ENCODE assay signal across 8 cellular contexts in genomic region chr7:128343554-128344430, GRCh38. TPM values are rescaled to one million over a fixed set of nuclear protein-coding genes. Genes with fewer than 3 reads are reported as not detected.
DNase-seq lines count a peak whose midpoint lies in the region; FAIRE-seq and TF ChIP-seq lines count a peak whose summit lies in the region.

Gene RBM28, minus strand, starts transcription at chr7:128343908. Its CDS starts 115 bp downstream, at chr7:128343793.

- H3K4me2 ChIP-seq in H9 (ENCODE audit: insufficient read depth, insufficient read length, low read length) (peak within 1 kb of the TSS; percentile 73), neural progenitor cell (peak within 1 kb of the TSS; percentile 89)

- DNase-seq in H9: peak; percentile 88
- DNase-seq in M059J (ENCODE audit: low read depth): peak; percentile 90
- peak; percentile 93 for DNase-seq in SIG-M5 treated with dmso at 0.1 percent for 504 hours (lab: John Stamatoyannopoulos, UW; ENCODE audit: unreplicated experiment)
- DNase-seq in activated gamma-delta T cell treated with Interleukin-2 at 50 U/mL for 16 hours: peak; percentile 80
- peak; percentile 84 to 95 for DNase-seq in foreskin fibroblast
- DNase-seq in neural progenitor cell (ENCODE audit: low spot score): peak; percentile 93

- H3K4me3 ChIP-seq in foreskin fibroblast (ENCODE audit: low read depth in 1 of 2, low read length in 2 of 2) (peak within 1 kb of the TSS; percentile 61 to 89), neural progenitor cell (peak within 1 kb of the TSS; percentile 75), stomach smooth muscle (ENCODE audit: low read length in 2 of 2) (peak within 1 kb of the TSS; percentile 93 to 94)

- TF ChIP-seq CTCF in H9 (conservative IDR thresholded peaks at IDR 0.05) (no peak), foreskin fibroblast (IDR thresholded peaks at IDR 0.05; ENCODE audit: low read depth, low read length) (no peak), neural progenitor cell (IDR thresholded peaks at IDR 0.05) (no peak)

- no peaks in the 10 kb centered on the region for H3K4me1 ChIP-seq in H9 (ENCODE audit: insufficient read depth, low read length)
- H3K4me1 ChIP-seq in neural progenitor cell: peaks cover 3% of the 10 kb centered on the region
- H3K4me1 ChIP-seq in stomach smooth muscle (ENCODE audit: control insufficient read depth, insufficient read depth, low read length): peaks cover 17% of the 10 kb centered on the region

- no peak within 1 kb of the TSS for H2AK5ac ChIP-seq in H9 (ENCODE audit: insufficient read length, low read length)

- H2BK120ac ChIP-seq in H9 (ENCODE audit: low read depth, low read length, poor library complexity, severe bottlenecking): no peak within 1 kb of the TSS

- no peak within 1 kb of the TSS for H3K23ac ChIP-seq in H9 (ENCODE audit: insufficient read length, low read depth, low read length)

- peak; percentile 71 for FAIRE-seq in G401.6 (lab: Jason Lieb, UNC)

- peak within 1 kb of the TSS; percentile 55 for H3K27ac ChIP-seq in H9 (ENCODE audit: insufficient read length, low read depth, low read length)
- H3K27ac ChIP-seq in neural progenitor cell: peak within 1 kb of the TSS; percentile 66
- peak within 1 kb of the TSS; percentile 74 for H3K27ac ChIP-seq in stomach smooth muscle (ENCODE audit: low read length)

- H3K27ac Mint-ChIP-seq in H9 (peak within 1 kb of the TSS; percentile 96 to 99 (median 98)), neural progenitor cell (peak within 1 kb of the TSS; percentile 81)

- WGBS in H9 (ENCODE audit: extremely low coverage, insufficient read length, low lambda C conversion rate): no CpG with 5 or more reads among the region's 49 CpGs

- H3K9me3 ChIP-seq in H9 (ENCODE audit: control insufficient read depth, low read depth, low read length) (no peaks in the 10 kb centered on the region), neural progenitor cell (ENCODE audit: low read depth) (no peaks in the 10 kb centered on the region), stomach smooth muscle (ENCODE audit: control insufficient read depth in 2 of 2, low read length in 2 of 2) (no peaks in the 10 kb centered on the region)

- no peaks in the 10 kb centered on the region for H3K9me3 Mint-ChIP-seq in H9
- H3K9me3 Mint-ChIP-seq in neural progenitor cell: no peaks in the 10 kb centered on the region

- H3K27me3 ChIP-seq in H9 (ENCODE audit: insufficient read depth, low read length) (peaks cover 4% of the 10 kb centered on the region; the same call in 1 of the 2 replicates), neural progenitor cell (peaks cover 16% of the 10 kb centered on the region), stomach smooth muscle (ENCODE audit: control insufficient read depth in 1 of 2, insufficient read depth in 2 of 2, low read length in 2 of 2) (no peaks in the 10 kb centered on the region)

- no peak within 1 kb of the TSS for H4K8ac ChIP-seq in H9 (replicated peaks; ENCODE audit: insufficient read length, low read depth, low read length)

- H3K36me3 Mint-ChIP-seq in H9 (ENCODE audit: insufficient read depth in 1 of 3, low read depth in 3 of 3) (peaks cover 3 to 9% (median 7%) of the 10 kb centered on the region in 3 experiments; a peak in 5 of 7 replicates), neural progenitor cell (peaks cover 2% of the 10 kb centered on the region)

- H2AFZ ChIP-seq in H9 (ENCODE audit: low read length) (no peak within 1 kb of the TSS), neural progenitor cell (replicated peaks) (peak within 1 kb of the TSS; percentile 90)

- H3K79me1 ChIP-seq in H9 (ENCODE audit: insufficient read depth, low read depth, low read length, poor library complexity, severe bottlenecking): peaks cover 4% of the 10 kb centered on the region

- H3K4me1 Mint-ChIP-seq in H9 (peaks cover 11 to 16% of the 10 kb centered on the region in 2 experiments), neural progenitor cell (peaks cover 30% of the 10 kb centered on the region)

- no peak within 1 kb of the TSS for H2BK12ac ChIP-seq in H9 (ENCODE audit: insufficient read length, low read depth, low read length)

- H4K91ac ChIP-seq in H9 (ENCODE audit: insufficient read length, low read depth, low read length): no peak within 1 kb of the TSS

- H2BK5ac ChIP-seq in H9 (ENCODE audit: insufficient read length, low read length): peak within 1 kb of the TSS; percentile 2

- peaks cover 12% of the 10 kb centered on the region; the same call in 1 of the 2 replicates for H3K79me2 ChIP-seq in H9 (ENCODE audit: insufficient read depth, low read length)
- peaks cover 38% of the 10 kb centered on the region for H3K79me2 ChIP-seq in neural progenitor cell (ENCODE audit: low read depth)

- H3K56ac ChIP-seq in H9 (ENCODE audit: insufficient read length, low read depth, low read length): no peak within 1 kb of the TSS

- no peak within 1 kb of the TSS for H2BK20ac ChIP-seq in H9 (ENCODE audit: low read depth, low read length, poor library complexity, severe bottlenecking)

- H4K20me1 ChIP-seq in H9 (ENCODE audit: control insufficient read depth, insufficient read depth, insufficient read length) (no peaks in the 10 kb centered on the region), neural progenitor cell (ENCODE audit: low read depth) (peaks cover 9% of the 10 kb centered on the region)

- H3T11ph ChIP-seq in H9 (ENCODE audit: low read length): no peak within 1 kb of the TSS

- no peak within 1 kb of the TSS for H3K4ac ChIP-seq in H9 (ENCODE audit: low read depth, low read length)

- no peak within 1 kb of the TSS for H4K5ac ChIP-seq in H9 (ENCODE audit: insufficient read length, low read depth, low read length)

- peak within 1 kb of the TSS; percentile 93 for H3K9ac ChIP-seq in H9 (ENCODE audit: extremely low read depth, insufficient read length, low read length)
- peak within 1 kb of the TSS; percentile 75 for H3K9ac ChIP-seq in neural progenitor cell
- H3K9ac ChIP-seq in stomach smooth muscle (ENCODE audit: low read length in 2 of 2): peak within 1 kb of the TSS; percentile 93 to 97

- H3K14ac ChIP-seq in H9 (ENCODE audit: insufficient read depth, low read length): peak within 1 kb of the TSS; percentile 94

- peaks cover 7% of the 10 kb centered on the region for H3F3A ChIP-seq in neural progenitor cell (ENCODE audit: low read depth)

- no peak within 1 kb of the TSS for H2BK15ac ChIP-seq in H9 (ENCODE audit: low read depth, low read length)

- H3K27me3 Mint-ChIP-seq in H9 (ENCODE audit: low read depth) (peaks cover 33% of the 10 kb centered on the region), neural progenitor cell (ENCODE audit: insufficient read depth, low read depth) (no peaks in the 10 kb centered on the region)

- H3K18ac ChIP-seq in H9 (ENCODE audit: insufficient read length, low read depth, low read length): peak within 1 kb of the TSS; percentile 95

- H3K4me3 Mint-ChIP-seq in H9 (peak within 1 kb of the TSS; percentile 96 to 98), neural progenitor cell (peak within 1 kb of the TSS; percentile 84)

- H3K23me2 ChIP-seq in H9 (ENCODE audit: insufficient read length, low read depth, low read length, poor library complexity, severe bottlenecking): peaks cover 8% of the 10 kb centered on the region

- H3K36me3 ChIP-seq in neural progenitor cell (no peaks in the 10 kb centered on the region), stomach smooth muscle (ENCODE audit: control insufficient read depth in 2 of 2, insufficient read depth in 2 of 2, low read length in 2 of 2) (peaks cover 0 to 3% of the 10 kb centered on the region in 2 donors)

RNA-seq across cellular contexts. Expression of gene RBM28, which starts in this region (rescaled TPM):
- total RNA-seq in H9 (2021) (67.5 and 70.0 TPM in 2 replicates), neural progenitor cell (ENCODE audit: low replicate concordance) (33.4 and 33.5 TPM in 2 replicates)
- total RNA-seq in M059J (2014; rRNA removed; shearing (Covaris generic)): 4.5 and 18.5 TPM in 2 replicates

Comparison
In these comparisons a context has a peak if more than half of its experiments do, and no peak if none do; other contexts are left out.
1. Peak in every context shown above with its lines: DNase-seq, H3K4me3 ChIP-seq and H3K27ac ChIP-seq.